ENCODE assay signal across 11 cellular contexts in genomic region chr20:63699466-63700198, GRCh38. TPM values are rescaled to one million over a fixed set of nuclear protein-coding genes. Genes with fewer than 3 reads are reported as not detected.
A peak's percentile ranks its signal among the peaks of the same experiment; 100 is the strongest.
DNase-seq lines count a peak whose midpoint lies in the region; ATAC-seq, FAIRE-seq and TF ChIP-seq lines count a peak whose summit lies in the region.
"Had no signal": no experiment of that assay in that cellular context is flagged by ENCODE, and none has a peak within 500 bp of the region (broad histone marks: within the 10 kb centered on the region; RNA-seq: fewer than 3 reads in every experiment).

No MANE protein-coding gene starts in this region.

- intact Hi-C loops in HepG2 (cut with micrococcal nuclease; ENCODE audit: unreplicated experiment) (no loop called here), upper lobe of right lung (cut with DNase I) (no loop called here)

- H3K4me1 Mint-ChIP-seq in activated T-cell treated with anti-CD3 and anti-CD28 coated beads, Interleukin-2, amount 50 U/mL, for 24 hours (ENCODE audit: low read depth) = peaks cover 46% of the 10 kb centered on the region
- peaks cover 6% of the 10 kb centered on the region for H3K4me1 Mint-ChIP-seq in astrocyte (ENCODE audit: low read depth, unreplicated experiment)
- H3K4me1 Mint-ChIP-seq: nephron had no signal

- no peak for TF ChIP-seq CTCF in astrocyte (IDR thresholded peaks at IDR 0.05; ENCODE audit: insufficient read depth, low read depth, low read length)
- no peak for TF ChIP-seq CTCF in HepG2 (CRISPR knock-in tag; IDR thresholded peaks at IDR 0.05)
- TF ChIP-seq CTCF in upper lobe of right lung (IDR thresholded peaks at IDR 0.05) = no peak

- H3K79me2 ChIP-seq in astrocyte (ENCODE audit: insufficient read depth, low read length) = peaks cover 24% of the 10 kb centered on the region
- no peaks in the 10 kb centered on the region for H3K79me2 ChIP-seq in HepG2 (ENCODE audit: insufficient read depth, low read length)

- WGBS in HepG2 (ENCODE audit: low lambda C conversion rate) = 95% methylated on average over 19 of the region's 24 CpGs

- TF ChIP-seq RAD21 in HepG2 (CRISPR knock-in tag; IDR thresholded peaks at IDR 0.05) = no peak; the same call in 1 of the 2 replicates

- H3K27ac ChIP-seq in astrocyte (ENCODE audit: low read depth, low read length) = peak overlapping the region; percentile 87
- H3K27ac ChIP-seq in HepG2 (ENCODE audit: extremely low read length, insufficient read depth, low read length) = no peak overlapping the region
- H3K27ac ChIP-seq in upper lobe of right lung = peak overlapping the region; percentile 60
- no peak overlapping the region for H3K27ac ChIP-seq in substantia nigra (ENCODE audit: low read depth, low read length, poor library complexity, severe bottlenecking)

- POLR2A ChIA-PET in HepG2 (lab: Yijun Ruan, JAX) = no interaction called here

- no peaks in the 10 kb centered on the region for H3K27me3 ChIP-seq in astrocyte (ENCODE audit: insufficient read depth, low read length)
- no peaks in the 10 kb centered on the region for H3K27me3 ChIP-seq in HepG2 (ENCODE audit: control insufficient read depth in 1 of 2, insufficient read depth in 2 of 2, low read length in 2 of 2)
- H3K27me3 ChIP-seq in upper lobe of right lung = no peaks in the 10 kb centered on the region

- peaks cover 36% of the 10 kb centered on the region for H3K4me1 ChIP-seq in astrocyte (ENCODE audit: insufficient read depth, low read length)
- peaks cover 21% of the 10 kb centered on the region for H3K4me1 ChIP-seq in HepG2 (ENCODE audit: insufficient read depth, low read length)
- peaks cover 16% of the 10 kb centered on the region for H3K4me1 ChIP-seq in upper lobe of right lung

- no peaks in the 10 kb centered on the region for H3K9me3 Mint-ChIP-seq in activated T-cell treated with anti-CD3 and anti-CD28 coated beads, Interleukin-2, amount 50 U/mL, for 24 hours
- H3K9me3 Mint-ChIP-seq in astrocyte (ENCODE audit: unreplicated experiment) = no peaks in the 10 kb centered on the region
- H3K9me3 Mint-ChIP-seq: nephron had no signal

- peak overlapping the region; percentile 27 for H3K4me3 Mint-ChIP-seq in activated T-cell treated with anti-CD3 and anti-CD28 coated beads, Interleukin-2, amount 50 U/mL, for 24 hours
- no peak overlapping the region for H3K4me3 Mint-ChIP-seq in astrocyte (ENCODE audit: unreplicated experiment)
- H3K4me3 Mint-ChIP-seq: nephron had no signal

- H3K36me3 Mint-ChIP-seq in activated T-cell treated with anti-CD3 and anti-CD28 coated beads, Interleukin-2, amount 50 U/mL, for 24 hours (ENCODE audit: low read depth) = peaks cover 59% of the 10 kb centered on the region
- H3K36me3 Mint-ChIP-seq in astrocyte (ENCODE audit: low read depth, unreplicated experiment) = peaks cover 2% of the 10 kb centered on the region

- H2AFZ ChIP-seq in astrocyte (ENCODE audit: low read depth, low read length) = no peak overlapping the region
- H2AFZ ChIP-seq in HepG2 (ENCODE audit: low read length) = no peak overlapping the region

- H3K27me3 Mint-ChIP-seq in activated T-cell treated with anti-CD3 and anti-CD28 coated beads, Interleukin-2, amount 50 U/mL, for 24 hours = no peaks in the 10 kb centered on the region
- no peaks in the 10 kb centered on the region for H3K27me3 Mint-ChIP-seq in astrocyte (ENCODE audit: low read depth, unreplicated experiment)

- no peak; a peak in 1 of 4 replicates for TF ChIP-seq POLR2A in HepG2 (IDR thresholded peaks at IDR 0.05; ENCODE audit: insufficient read depth in 1 of 2, low read depth in 2 of 2, low read length in 2 of 2)

- H3K4me2 ChIP-seq in astrocyte (ENCODE audit: low read length) (peak overlapping the region; percentile 82), HepG2 (ENCODE audit: low read depth, low read length) (no peak overlapping the region)

- no peak for TF ChIP-seq EP300 in HepG2 (IDR thresholded peaks at IDR 0.05; ENCODE audit: low read depth in 2 of 2, low read length in 2 of 2)
- TF ChIP-seq EP300 in HepG2 (CRISPR knock-in tag; IDR thresholded peaks at IDR 0.05; ENCODE audit: borderline replicate concordance) = no peak

- H3K36me3 ChIP-seq in astrocyte (ENCODE audit: insufficient read depth, low read length) (no peaks in the 10 kb centered on the region), HepG2 (replicated peaks in 1 of 2; ENCODE audit: control insufficient read depth in 1 of 2, insufficient read depth in 2 of 2, low read length in 2 of 2) (peaks cover 4 to 12% of the 10 kb centered on the region in 2 experiments), upper lobe of right lung (peaks cover 22% of the 10 kb centered on the region)

- in situ Hi-C loops in HepG2 (cut with HindIII; ENCODE audit: extremely low pct_ligation_motif_present, low pct_unique_long_range_greater_than_20kb) = loop anchor here (10.0 kb wide), 1 partner anchor 85 kb away; no protein-coding TSS in a partner anchor

- H4K20me1 ChIP-seq in astrocyte (ENCODE audit: insufficient read depth, low read length) = no peaks in the 10 kb centered on the region
- peaks cover 4% of the 10 kb centered on the region; the same call in 1 of the 2 replicates for H4K20me1 ChIP-seq in HepG2 (ENCODE audit: insufficient read depth, low read length)

- ATAC-seq in HepG2 (no peak), upper lobe of right lung (no peak), HG02840 (IDR thresholded peaks at IDR 0.05; ENCODE audit: low FRiP score, unreplicated experiment) (no peak), GM18907 (IDR thresholded peaks at IDR 0.05; ENCODE audit: unreplicated experiment) (no peak)

- H3K9ac ChIP-seq in astrocyte (ENCODE audit: low read length) (peak overlapping the region; percentile 72), HepG2 (ENCODE audit: insufficient read depth, low read depth, low read length) (no peak overlapping the region)

- no peak for FAIRE-seq in astrocyte (lab: Jason Lieb, UNC)
- no peak for FAIRE-seq in HepG2 (lab: Jason Lieb, UNC)

- no peak for DNase-seq in activated T-cell treated with anti-CD3 and anti-CD28 coated beads, Interleukin-2, amount 50 U/mL, for 24 hours
- DNase-seq in activated T-cell treated with anti-CD3 and anti-CD28 coated beads for 4 hours = no peak
- DNase-seq in astrocyte (ENCODE audit: low read depth) = no peak
- DNase-seq in HepG2 (ENCODE audit: low spot score) = no peak
- no peak for DNase-seq in upper lobe of right lung
- no peak for DNase-seq in substantia nigra (lab: John Stamatoyannopoulos, UW)
- DNase-seq: C1 segment of cervical spinal cord, NCI-H510A had no signal

- CTCF ChIA-PET in HepG2 (lab: Yijun Ruan, JAX; ENCODE audit: low intra/inter-chr PET ratio, low total read pairs) = no interaction called here

- TSS peak; percentile 35 for BruUV-seq in HepG2 (replicated peaks; lab: Mats Ljungman, UMichigan)

- H3K9me3 ChIP-seq in astrocyte (ENCODE audit: insufficient read depth, low read depth, low read length) (no peaks in the 10 kb centered on the region), HepG2 (ENCODE audit: low read length) (no peaks in the 10 kb centered on the region), upper lobe of right lung (no peaks in the 10 kb centered on the region)

- H3K27ac Mint-ChIP-seq in activated T-cell treated with anti-CD3 and anti-CD28 coated beads, Interleukin-2, amount 50 U/mL, for 24 hours = peak overlapping the region; percentile 91
- H3K27ac Mint-ChIP-seq in astrocyte (ENCODE audit: unreplicated experiment) = peak overlapping the region; percentile 72
- H3K27ac Mint-ChIP-seq: nephron had no signal

- H3K4me3 ChIP-seq in astrocyte (ENCODE audit: insufficient read depth, low read depth, low read length) = no peak overlapping the region
- H3K4me3 ChIP-seq in HepG2 (replicated peaks in 1 of 3; ENCODE audit: insufficient read depth in 1 of 3, low read depth in 2 of 3, low read length in 3 of 3) = no peak overlapping the region
- H3K4me3 ChIP-seq in upper lobe of right lung = no peak overlapping the region

RNA-seq across cellular contexts. Expression of gene TNFRSF6B, which starts 3.2 kb away (rescaled TPM):
- 2.0 and 2.8 TPM in 2 replicates for total RNA-seq in astrocyte
- total RNA-seq in HepG2 (2016; rRNA removed; fragmentation: Illumina TruSeq; extraction: Trizol) = not detected in 2 replicates
- total RNA-seq in HepG2 (2016; cell fraction: cytosol; rRNA removed; fragmentation: Illumina TruSeq; extraction: Trizol; ENCODE audit: low read depth) = not detected in 2 replicates
- total RNA-seq in HepG2 (2016; cell fraction: insoluble cytoplasmic fraction; rRNA removed; fragmentation: Illumina TruSeq; extraction: Trizol) = not detected in 2 replicates
- total RNA-seq in HepG2 (2016; cell fraction: membrane; rRNA removed; fragmentation: Illumina TruSeq; extraction: Trizol) = not detected in 2 replicates
- not detected in 2 replicates for total RNA-seq in HepG2 (2016; cell fraction: nucleus; rRNA removed; fragmentation: Illumina TruSeq; extraction: Trizol)
- polyA plus RNA-seq in HepG2 (2011; rRNA removed) = 0.24 and 0.86 TPM in 2 replicates
- polyA plus RNA-seq in HepG2 (2011; cell fraction: cytosol; rRNA removed) = 0.45 and 1.3 TPM in 2 replicates
- polyA plus RNA-seq in HepG2 (2011; cell fraction: nucleus; rRNA removed) = 22.5 and 36.0 TPM in 2 replicates
- polyA plus RNA-seq in HepG2 (2012) = 0.55 TPM in 1 of 2 replicates, not detected in the other
- 0.45 and 0.48 TPM in 2 replicates for polyA plus RNA-seq in HepG2 (2016; cell fraction: cytosol; fragmentation: Illumina TruSeq; extraction: Trizol; ENCODE audit: low read depth)
- 0.32 TPM in 1 of 2 replicates, not detected in the other for polyA plus RNA-seq in HepG2 (2016; cell fraction: insoluble cytoplasmic fraction; fragmentation: Illumina TruSeq; extraction: Trizol; ENCODE audit: low read depth)
- polyA plus RNA-seq in HepG2 (2016; cell fraction: membrane; fragmentation: Illumina TruSeq; extraction: Trizol; ENCODE audit: low read depth) = 0.37 and 0.71 TPM in 2 replicates
- not detected in 2 replicates for polyA plus RNA-seq in HepG2 (2016; cell fraction: nucleus; fragmentation: Illumina TruSeq; extraction: Trizol; ENCODE audit: insufficient read depth, low read depth)
- not detected in 2 replicates for polyA minus RNA-seq in HepG2 (2011; rRNA and poly(A)+ RNA removed; ENCODE audit: low replicate concordance)
- not detected in 2 replicates for polyA minus RNA-seq in HepG2 (2011; cell fraction: cytosol; rRNA and poly(A)+ RNA removed)
- not detected in 2 replicates for polyA minus RNA-seq in HepG2 (2011; cell fraction: nucleus; rRNA and poly(A)+ RNA removed)
- total RNA-seq in upper lobe of right lung = 14.4 TPM

RNA-seq across cellular contexts. Expression of gene ARFRP1, which starts 8.1 kb away (rescaled TPM):
- total RNA-seq in astrocyte (30.0 and 32.5 TPM in 2 replicates), HepG2 (2016; rRNA removed; fragmentation: Illumina TruSeq; extraction: Trizol) (33.7 and 51.1 TPM in 2 replicates), upper lobe of right lung (49.4 TPM)
- total RNA-seq in HepG2 (2016; cell fraction: cytosol; rRNA removed; fragmentation: Illumina TruSeq; extraction: Trizol; ENCODE audit: low read depth) = 9.6 and 11.5 TPM in 2 replicates
- total RNA-seq in HepG2 (2016; cell fraction: insoluble cytoplasmic fraction; rRNA removed; fragmentation: Illumina TruSeq; extraction: Trizol) = 31.8 and 53.2 TPM in 2 replicates
- total RNA-seq in HepG2 (2016; cell fraction: membrane; rRNA removed; fragmentation: Illumina TruSeq; extraction: Trizol) = 22.2 and 23.1 TPM in 2 replicates
- 37.5 and 46.0 TPM in 2 replicates for total RNA-seq in HepG2 (2016; cell fraction: nucleus; rRNA removed; fragmentation: Illumina TruSeq; extraction: Trizol)
- 32.0 and 42.8 TPM in 2 replicates for polyA plus RNA-seq in HepG2 (2011; rRNA removed)
- polyA plus RNA-seq in HepG2 (2011; cell fraction: cytosol; rRNA removed) = 48.5 and 49.6 TPM in 2 replicates
- polyA plus RNA-seq in HepG2 (2011; cell fraction: nucleus; rRNA removed) = 123 and 125 TPM in 2 replicates
- 26.6 and 30.7 TPM in 2 replicates for polyA plus RNA-seq in HepG2 (2012)
- 8.8 and 9.1 TPM in 2 replicates for polyA plus RNA-seq in HepG2 (2016; cell fraction: cytosol; fragmentation: Illumina TruSeq; extraction: Trizol; ENCODE audit: low read depth)
- polyA plus RNA-seq in HepG2 (2016; cell fraction: insoluble cytoplasmic fraction; fragmentation: Illumina TruSeq; extraction: Trizol; ENCODE audit: low read depth) = 30.0 and 34.6 TPM in 2 replicates
- polyA plus RNA-seq in HepG2 (2016; cell fraction: membrane; fragmentation: Illumina TruSeq; extraction: Trizol; ENCODE audit: low read depth) = 12.6 and 13.5 TPM in 2 replicates
- 86.0 and 91.0 TPM in 2 replicates for polyA plus RNA-seq in HepG2 (2016; cell fraction: nucleus; fragmentation: Illumina TruSeq; extraction: Trizol; ENCODE audit: insufficient read depth, low read depth)
- polyA minus RNA-seq in HepG2 (2011; rRNA and poly(A)+ RNA removed; ENCODE audit: low replicate concordance) = 28.5 and 35.1 TPM in 2 replicates
- polyA minus RNA-seq in HepG2 (2011; cell fraction: cytosol; rRNA and poly(A)+ RNA removed) = 10.4 and 12.4 TPM in 2 replicates
- polyA minus RNA-seq in HepG2 (2011; cell fraction: nucleus; rRNA and poly(A)+ RNA removed) = 55.9 and 67.1 TPM in 2 replicates

RNA-seq across cellular contexts. Expression of gene ZGPAT, which starts 8.2 kb away (rescaled TPM):
- total RNA-seq in astrocyte (24.8 and 25.5 TPM in 2 replicates), HepG2 (2016; rRNA removed; fragmentation: Illumina TruSeq; extraction: Trizol) (40.2 and 41.9 TPM in 2 replicates), upper lobe of right lung (27.6 TPM)
- total RNA-seq in HepG2 (2016; cell fraction: cytosol; rRNA removed; fragmentation: Illumina TruSeq; extraction: Trizol; ENCODE audit: low read depth) = 34.8 and 37.0 TPM in 2 replicates
- total RNA-seq in HepG2 (2016; cell fraction: insoluble cytoplasmic fraction; rRNA removed; fragmentation: Illumina TruSeq; extraction: Trizol) = 37.7 and 46.6 TPM in 2 replicates
- 18.3 and 22.0 TPM in 2 replicates for total RNA-seq in HepG2 (2016; cell fraction: membrane; rRNA removed; fragmentation: Illumina TruSeq; extraction: Trizol)
- total RNA-seq in HepG2 (2016; cell fraction: nucleus; rRNA removed; fragmentation: Illumina TruSeq; extraction: Trizol) = 23.9 and 24.8 TPM in 2 replicates
- 23.0 and 32.8 TPM in 2 replicates for polyA plus RNA-seq in HepG2 (2011; rRNA removed)
- polyA plus RNA-seq in HepG2 (2011; cell fraction: cytosol; rRNA removed) = 17.1 and 24.8 TPM in 2 replicates
- 93.0 and 104 TPM in 2 replicates for polyA plus RNA-seq in HepG2 (2011; cell fraction: nucleus; rRNA removed)
- polyA plus RNA-seq in HepG2 (2012) = 16.8 and 17.7 TPM in 2 replicates
- polyA plus RNA-seq in HepG2 (2016; cell fraction: cytosol; fragmentation: Illumina TruSeq; extraction: Trizol; ENCODE audit: low read depth) = 4.5 and 5.1 TPM in 2 replicates
- polyA plus RNA-seq in HepG2 (2016; cell fraction: insoluble cytoplasmic fraction; fragmentation: Illumina TruSeq; extraction: Trizol; ENCODE audit: low read depth) = 36.0 and 43.8 TPM in 2 replicates
- polyA plus RNA-seq in HepG2 (2016; cell fraction: membrane; fragmentation: Illumina TruSeq; extraction: Trizol; ENCODE audit: low read depth) = 9.1 and 10.0 TPM in 2 replicates
- polyA plus RNA-seq in HepG2 (2016; cell fraction: nucleus; fragmentation: Illumina TruSeq; extraction: Trizol; ENCODE audit: insufficient read depth, low read depth) = 70.9 and 80.9 TPM in 2 replicates
- polyA minus RNA-seq in HepG2 (2011; rRNA and poly(A)+ RNA removed; ENCODE audit: low replicate concordance) = 12.8 and 40.1 TPM in 2 replicates
- 9.3 and 9.5 TPM in 2 replicates for polyA minus RNA-seq in HepG2 (2011; cell fraction: cytosol; rRNA and poly(A)+ RNA removed)
- polyA minus RNA-seq in HepG2 (2011; cell fraction: nucleus; rRNA and poly(A)+ RNA removed) = 13.8 and 15.9 TPM in 2 replicates

RNA-seq across cellular contexts. Expression of gene LIME1, which starts 36.8 kb away (rescaled TPM):
- total RNA-seq in astrocyte = 7.6 TPM in 2 replicates
- 51.5 and 61.5 TPM in 2 replicates for total RNA-seq in HepG2 (2016; rRNA removed; fragmentation: Illumina TruSeq; extraction: Trizol)
- 59.8 and 81.2 TPM in 2 replicates for total RNA-seq in HepG2 (2016; cell fraction: cytosol; rRNA removed; fragmentation: Illumina TruSeq; extraction: Trizol; ENCODE audit: low read depth)
- 46.5 and 57.9 TPM in 2 replicates for total RNA-seq in HepG2 (2016; cell fraction: insoluble cytoplasmic fraction; rRNA removed; fragmentation: Illumina TruSeq; extraction: Trizol)
- total RNA-seq in HepG2 (2016; cell fraction: membrane; rRNA removed; fragmentation: Illumina TruSeq; extraction: Trizol) = 59.4 and 77.4 TPM in 2 replicates
- total RNA-seq in HepG2 (2016; cell fraction: nucleus; rRNA removed; fragmentation: Illumina TruSeq; extraction: Trizol) = 31.7 and 32.4 TPM in 2 replicates
- 13.0 and 23.5 TPM in 2 replicates for polyA plus RNA-seq in HepG2 (2011; rRNA removed)
- polyA plus RNA-seq in HepG2 (2011; cell fraction: cytosol; rRNA removed) = 20.4 and 43.4 TPM in 2 replicates
- 145 and 202 TPM in 2 replicates for polyA plus RNA-seq in HepG2 (2011; cell fraction: nucleus; rRNA removed)
- polyA plus RNA-seq in HepG2 (2012) = 14.6 and 20.3 TPM in 2 replicates
- polyA plus RNA-seq in HepG2 (2016; cell fraction: cytosol; fragmentation: Illumina TruSeq; extraction: Trizol; ENCODE audit: low read depth) = 90.7 and 108 TPM in 2 replicates
- polyA plus RNA-seq in HepG2 (2016; cell fraction: insoluble cytoplasmic fraction; fragmentation: Illumina TruSeq; extraction: Trizol; ENCODE audit: low read depth) = 72.4 and 82.2 TPM in 2 replicates
- 75.9 and 77.5 TPM in 2 replicates for polyA plus RNA-seq in HepG2 (2016; cell fraction: membrane; fragmentation: Illumina TruSeq; extraction: Trizol; ENCODE audit: low read depth)
- 89.9 and 96.0 TPM in 2 replicates for polyA plus RNA-seq in HepG2 (2016; cell fraction: nucleus; fragmentation: Illumina TruSeq; extraction: Trizol; ENCODE audit: insufficient read depth, low read depth)
- 2.1 and 20.3 TPM in 2 replicates for polyA minus RNA-seq in HepG2 (2011; rRNA and poly(A)+ RNA removed; ENCODE audit: low replicate concordance)
- 22.2 and 31.7 TPM in 2 replicates for polyA minus RNA-seq in HepG2 (2011; cell fraction: cytosol; rRNA and poly(A)+ RNA removed)
- 13.2 and 15.8 TPM in 2 replicates for polyA minus RNA-seq in HepG2 (2011; cell fraction: nucleus; rRNA and poly(A)+ RNA removed)
- total RNA-seq in upper lobe of right lung = 7.8 TPM

RNA-seq across cellular contexts. Expression of gene SLC2A4RG, which starts 39.9 kb away (rescaled TPM):
- total RNA-seq in astrocyte (65.6 and 68.3 TPM in 2 replicates), HepG2 (2016; rRNA removed; fragmentation: Illumina TruSeq; extraction: Trizol) (47.4 and 91.4 TPM in 2 replicates), upper lobe of right lung (64.1 TPM)
- total RNA-seq in HepG2 (2016; cell fraction: cytosol; rRNA removed; fragmentation: Illumina TruSeq; extraction: Trizol; ENCODE audit: low read depth) = 129 and 134 TPM in 2 replicates
- 39.6 and 94.5 TPM in 2 replicates for total RNA-seq in HepG2 (2016; cell fraction: insoluble cytoplasmic fraction; rRNA removed; fragmentation: Illumina TruSeq; extraction: Trizol)
- total RNA-seq in HepG2 (2016; cell fraction: membrane; rRNA removed; fragmentation: Illumina TruSeq; extraction: Trizol) = 171 and 186 TPM in 2 replicates
- 92.1 and 130 TPM in 2 replicates for total RNA-seq in HepG2 (2016; cell fraction: nucleus; rRNA removed; fragmentation: Illumina TruSeq; extraction: Trizol)
- polyA plus RNA-seq in HepG2 (2011; rRNA removed) = 95.9 and 105 TPM in 2 replicates
- 36.7 and 62.3 TPM in 2 replicates for polyA plus RNA-seq in HepG2 (2011; cell fraction: cytosol; rRNA removed)
- 581 and 754 TPM in 2 replicates for polyA plus RNA-seq in HepG2 (2011; cell fraction: nucleus; rRNA removed)
- polyA plus RNA-seq in HepG2 (2012) = 65.4 and 92.2 TPM in 2 replicates
- polyA plus RNA-seq in HepG2 (2016; cell fraction: cytosol; fragmentation: Illumina TruSeq; extraction: Trizol; ENCODE audit: low read depth) = 354 and 372 TPM in 2 replicates
- polyA plus RNA-seq in HepG2 (2016; cell fraction: insoluble cytoplasmic fraction; fragmentation: Illumina TruSeq; extraction: Trizol; ENCODE audit: low read depth) = 107 and 130 TPM in 2 replicates
- polyA plus RNA-seq in HepG2 (2016; cell fraction: membrane; fragmentation: Illumina TruSeq; extraction: Trizol; ENCODE audit: low read depth) = 352 and 381 TPM in 2 replicates
- polyA plus RNA-seq in HepG2 (2016; cell fraction: nucleus; fragmentation: Illumina TruSeq; extraction: Trizol; ENCODE audit: insufficient read depth, low read depth) = 510 and 535 TPM in 2 replicates
- polyA minus RNA-seq in HepG2 (2011; rRNA and poly(A)+ RNA removed; ENCODE audit: low replicate concordance) = 23.9 and 51.3 TPM in 2 replicates
- 24.3 and 27.0 TPM in 2 replicates for polyA minus RNA-seq in HepG2 (2011; cell fraction: cytosol; rRNA and poly(A)+ RNA removed)
- 61.3 and 75.8 TPM in 2 replicates for polyA minus RNA-seq in HepG2 (2011; cell fraction: nucleus; rRNA and poly(A)+ RNA removed)

Comparison
In these comparisons a context has a peak if more than half of its experiments do, and no peak if none do; other contexts are left out.
1. H3K27ac ChIP-seq: peak in astrocyte (single experiment) and upper lobe of right lung (single experiment); none in HepG2 (single experiment) and substantia nigra (single experiment).